In genomic region chr5:81838307-81838906, GRCh38 we compare ENCODE assay signal across 8 cellular contexts.
A peak's percentile ranks its signal among the peaks of the same experiment; 100 is the strongest.
DNase-seq lines count a peak whose midpoint lies in the region; ATAC-seq, FAIRE-seq and TF ChIP-seq lines count a peak whose summit lies in the region.

No MANE protein-coding gene starts in this region.

- H2AFZ ChIP-seq in SK-N-SH (ENCODE audit: low read depth), result no peak overlapping the region

- CTCF ChIA-PET in SK-N-SH (lab: Yijun Ruan, JAX), result interaction anchor here (0.8 to 5.3 kb wide), 7 partner anchors 11 to 327 kb away, joined by 3 to 22 read pairs (median 4); no protein-coding TSS in a partner anchor

- H3K27ac ChIP-seq in SK-N-SH (ENCODE audit: low read depth in 2 of 2, low read length in 1 of 2) (no peak overlapping the region; a peak in 1 of 4 replicates), esophagus squamous epithelium (no peak overlapping the region)

- H3F3A ChIP-seq in SK-N-SH (replicated peaks; ENCODE audit: insufficient read depth), result peaks cover 12% of the 10 kb centered on the region

- peak; percentile 52 for DNase-seq in AG08395 (ENCODE audit: low spot score)
- DNase-seq in GM12892 (ENCODE audit: insufficient read length), result no peak
- DNase-seq in SK-N-SH, result no peak
- no peak for DNase-seq in esophagus squamous epithelium (lab: John Stamatoyannopoulos, UW)
- peak; percentile 53 for DNase-seq in pons (ENCODE audit: low spot score)
- no peak for DNase-seq in dedifferentiated amniotic fluid mesenchymal stem cell (ENCODE audit: extremely low spot score)
- no peak for DNase-seq in activated CD4-positive, CD25-positive, alpha-beta regulatory T cell treated with anti-CD3 and anti-CD28 coated beads, Interleukin-2, amount 50 U/mL, for 72 hours

- TF ChIP-seq EP300 in SK-N-SH (IDR thresholded peaks at IDR 0.05; ENCODE audit: borderline replicate concordance in 1 of 2, low read depth in 1 of 2, low read length in 1 of 2), result no peak

- H3K27me3 ChIP-seq in SK-N-SH (ENCODE audit: insufficient read depth) (no peaks in the 10 kb centered on the region), esophagus squamous epithelium (no peaks in the 10 kb centered on the region)

- POLR2A ChIA-PET in SK-N-SH (lab: Yijun Ruan, JAX), result interaction anchor here (1.8 kb wide), 1 partner anchor 87 kb away, joined by 6 read pairs; the partner anchor contains the start of gene SSBP2

- TF ChIP-seq POLR2A in GM12892 (IDR thresholded peaks at IDR 0.05; ENCODE audit: low read depth, low read length) (no peak), esophagus squamous epithelium (IDR thresholded peaks at IDR 0.05) (no peak)

- H3K79me2 ChIP-seq in SK-N-SH (ENCODE audit: insufficient read depth), result no peaks in the 10 kb centered on the region

- TF ChIP-seq CTCF in SK-N-SH (IDR thresholded peaks at IDR 0.05) (peak; percentile 59), esophagus squamous epithelium (IDR thresholded peaks at IDR 0.05) (peak in 5 of 6 experiments; percentile 22 to 40 (median 28))

- H3K36me3 ChIP-seq in SK-N-SH (replicated peaks in 1 of 2; ENCODE audit: control insufficient read depth in 1 of 2, insufficient read depth in 2 of 2, low read length in 1 of 2) (no peaks in the 10 kb centered on the region), esophagus squamous epithelium (no peaks in the 10 kb centered on the region)

- H3K4me1 ChIP-seq in SK-N-SH (ENCODE audit: control insufficient read depth in 1 of 2, insufficient read depth in 2 of 2, low read depth in 1 of 2, low read length in 1 of 2) (peaks cover 3 to 27% of the 10 kb centered on the region in 2 experiments; a peak in 2 of 4 replicates), esophagus squamous epithelium (peaks cover 0 to 18% (median 0%) of the 10 kb centered on the region in 3 donors)

- intact Hi-C loops in esophagus squamous epithelium (cut with DNase I), result no loop called here

- peak; percentile 86 for FAIRE-seq in GM12892 (lab: Jason Lieb, UNC)

- no peak overlapping the region for H3K9ac ChIP-seq in SK-N-SH

- H3K9me2 ChIP-seq in SK-N-SH, result no peaks in the 10 kb centered on the region

- TF ChIP-seq RAD21 in SK-N-SH (IDR thresholded peaks at IDR 0.05; ENCODE audit: low read length), result peak; percentile 52

- WGBS in SK-N-SH (ENCODE audit: low lambda C conversion rate), result 75% methylated on average over 2 of the region's 2 CpGs
- WGBS in esophagus squamous epithelium, 2 donors, result 58 to 80% methylated on average over 2 of the region's 2 CpGs

- ATAC-seq in HG02943 (IDR thresholded peaks at IDR 0.05; ENCODE audit: low read depth, unreplicated experiment), result peak; percentile 67

- H3K9me3 ChIP-seq in SK-N-SH (no peaks in the 10 kb centered on the region), esophagus squamous epithelium (no peaks in the 10 kb centered on the region)

- H3K4me3 ChIP-seq in SK-N-SH (ENCODE audit: low read depth in 2 of 2, low read length in 1 of 2) (no peak overlapping the region), esophagus squamous epithelium (no peak overlapping the region)

- H3K4me2 ChIP-seq in SK-N-SH, result no peak overlapping the region

- no peaks in the 10 kb centered on the region for H4K20me1 ChIP-seq in SK-N-SH (ENCODE audit: insufficient read depth)

TF ChIP-seq in SK-N-SH, 30 proteins besides CTCF, POLR2A, EP300 and RAD21:
- TF ChIP-seq GABPA (IDR thresholded peaks at IDR 0.05; ENCODE audit: low read depth), result no peak
- TF ChIP-seq SMC3 (IDR thresholded peaks at IDR 0.05; ENCODE audit: low read depth, low read length), result peak; percentile 41
- TF ChIP-seq POLR2AphosphoS5 (IDR thresholded peaks at IDR 0.05; ENCODE audit: low read depth, low read length), result no peak
- no peak for TF ChIP-seq USF2 (IDR thresholded peaks at IDR 0.05; ENCODE audit: borderline replicate concordance, low read depth, low read length)
- no peak for TF ChIP-seq NRF1 (IDR thresholded peaks at IDR 0.05; ENCODE audit: low read depth, low read length)
- TF ChIP-seq IRF3 (IDR thresholded peaks at IDR 0.05; ENCODE audit: low read depth, low read length), result no peak
- TF ChIP-seq JUND (IDR thresholded peaks at IDR 0.05), result no peak

Comparison
In these comparisons a context has a peak if more than half of its experiments do, and no peak if none do; other contexts are left out.
1. DNase-seq: peak in AG08395 (single experiment) and pons (single experiment); none in GM12892 (single experiment), SK-N-SH (single experiment), esophagus squamous epithelium (single experiment), dedifferentiated amniotic fluid mesenchymal stem cell (single experiment) and activated CD4-positive, CD25-positive, alpha-beta regulatory T cell treated with anti-CD3 and anti-CD28 coated beads, Interleukin-2, amount 50 U/mL, for 72 hours (single experiment).